Comparison of ENCODE assay signal across 26 cellular contexts in genomic region chr2:99801304-99801909, GRCh38.
"Had no signal": no experiment of that assay in that cellular context is flagged by ENCODE, and none has a peak within 500 bp of the region (broad histone marks: within the 10 kb centered on the region; RNA-seq: fewer than 3 reads in every experiment).

No MANE protein-coding gene starts in this region.

- H3K27ac Mint-ChIP-seq: activated CD8-positive, alpha-beta T cell treated with anti-CD3 and anti-CD28 coated beads, Interleukin-2, amount 10 ng/mL, durations not matched to agents 7 days and 5 days; activated naive CD8-positive, alpha-beta T cell treated with anti-CD3 and anti-CD28 coated beads, Interleukin-2, amount 10 ng/mL, durations not matched to agents 7 days and 5 days; T-cell had no signal

- FAIRE-seq: colon had no signal

- H3K27me3 ChIP-seq: adrenal gland had no signal

- H3K36me3 ChIP-seq: adrenal gland had no signal

- ATAC-seq: activated CD8-positive, alpha-beta T cell treated with anti-CD3 and anti-CD28 coated beads, Interleukin-2, amount 10 ng/mL, durations not matched to agents 7 days and 5 days; Panc1; Right ventricle myocardium inferior; T-cell had no signal

- H3K4me3 ChIP-seq: adrenal gland, SK-N-MC had no signal

- H3K27me3 Mint-ChIP-seq: T-cell had no signal

- H3K4me3 Mint-ChIP-seq: activated CD8-positive, alpha-beta T cell treated with anti-CD3 and anti-CD28 coated beads, Interleukin-2, amount 10 ng/mL, durations not matched to agents 7 days and 5 days; activated naive CD8-positive, alpha-beta T cell treated with anti-CD3 and anti-CD28 coated beads, Interleukin-2, amount 10 ng/mL, durations not matched to agents 7 days and 5 days; T-cell had no signal

- H3K36me3 Mint-ChIP-seq: activated naive CD8-positive, alpha-beta T cell treated with anti-CD3 and anti-CD28 coated beads, Interleukin-2, amount 10 ng/mL, durations not matched to agents 7 days and 5 days had no signal

- H3K4me1 ChIP-seq: adrenal gland had no signal

- DNase-seq: activated CD4-positive, alpha-beta T cell treated with anti-CD3 and anti-CD28 coated beads for 4 hours; activated CD8-positive, alpha-beta memory T cell treated with anti-CD3 and anti-CD28 coated beads, Interleukin-2, amount 50 U/mL, for 48 hours; activated CD8-positive, alpha-beta T cell treated with anti-CD3 and anti-CD28 coated beads, Interleukin-2, amount 10 ng/mL, durations not matched to agents 7 days and 5 days; activated naive CD4-positive, alpha-beta T cell treated with anti-CD3 and anti-CD28 coated beads, Interleukin-2, amount 50 U/mL, for 16 hours; activated naive CD8-positive, alpha-beta T cell treated with anti-CD3 and anti-CD28 coated beads, Interleukin-2, amount 10 ng/mL, durations not matched to agents 7 days and 5 days; activated T-cell treated with anti-CD3 and anti-CD28 coated beads, Interleukin-2, amount 50 U/mL, for 1 hour; adrenal gland; anterior cingulate cortex; cerebellar nuclear complex; MV-4-11; NCI-H1092 treated with DMSO at 0.1 percent for 48 hours; NCI-H1930; NCI-H345; NCI-H510A; NCI-H526 treated with DMSO at 0.1 percent for 48 hours; NK-92 treated with Interleukin-12 subunit alpha and Interleukin-12 subunit beta, amount 100 ng/mL, for 24 hours; OCI-M1; RPMI8226; T-cell; T-helper 2 cell; T1000 had no signal

- H3K27ac ChIP-seq: adrenal gland, SK-N-MC, VCaP had no signal

- H3K4me1 Mint-ChIP-seq: activated naive CD8-positive, alpha-beta T cell treated with anti-CD3 and anti-CD28 coated beads, Interleukin-2, amount 10 ng/mL, durations not matched to agents 7 days and 5 days; T-cell had no signal
